21 cellular contexts compared by ENCODE assay signal in genomic region chr2:73762571-73762970, GRCh38. TPM values are rescaled to one million over a fixed set of nuclear protein-coding genes. Genes with fewer than 3 reads are reported as not detected.
DNase-seq lines count a peak whose midpoint lies in the region; ATAC-seq, FAIRE-seq and TF ChIP-seq lines count a peak whose summit lies in the region.
"Had no signal": no experiment of that assay in that cellular context is flagged by ENCODE, and none has a peak within 500 bp of the region (broad histone marks: within the 10 kb centered on the region; RNA-seq: fewer than 3 reads in every experiment).

No MANE protein-coding gene starts in this region.

- TF ChIP-seq CTCF in glutamatergic neuron (IDR thresholded peaks at IDR 0.05; ENCODE audit: partially characterized antibody, unreplicated experiment) = no peak
- TF ChIP-seq CTCF in nephron progenitor cell (IDR thresholded peaks at IDR 0.05) = no peak

- H3K27me3 Mint-ChIP-seq in central memory CD8-positive, alpha-beta T cell = no peaks in the 10 kb centered on the region
- H3K27me3 Mint-ChIP-seq in glutamatergic neuron (ENCODE audit: unreplicated experiment) (no peaks in the 10 kb centered on the region), nephron progenitor cell (ENCODE audit: low read depth, poor library complexity) (no peaks in the 10 kb centered on the region)
- H3K27me3 Mint-ChIP-seq: CD8-positive, alpha-beta memory T cell; IgD-negative memory B cell had no signal

- FAIRE-seq in urothelium cell line (lab: Jason Lieb, UNC) = no peak
- FAIRE-seq: D721Med, GM12891, GM18507 had no signal

- no peak for ATAC-seq in central memory CD8-positive, alpha-beta T cell (replicated peaks; ENCODE audit: extremely low read depth, poor library complexity, severe bottlenecking)
- ATAC-seq: GM23338 had no signal

- peak overlapping the region; percentile 32 for H3K27ac Mint-ChIP-seq in central memory CD8-positive, alpha-beta T cell (ENCODE audit: low read depth)
- H3K27ac Mint-ChIP-seq in glutamatergic neuron (ENCODE audit: unreplicated experiment) (no peak overlapping the region), nephron progenitor cell (no peak overlapping the region)
- H3K27ac Mint-ChIP-seq: CD8-positive, alpha-beta memory T cell; GM23338; IgD-negative memory B cell had no signal

- peaks cover under 1% of the 10 kb centered on the region for H3K4me1 Mint-ChIP-seq in central memory CD8-positive, alpha-beta T cell
- H3K4me1 Mint-ChIP-seq in glutamatergic neuron (ENCODE audit: low read depth, unreplicated experiment) (no peaks in the 10 kb centered on the region), nephron progenitor cell (no peaks in the 10 kb centered on the region)
- H3K4me1 Mint-ChIP-seq: GM23338 had no signal

- no peaks in the 10 kb centered on the region for H3K9me3 Mint-ChIP-seq in central memory CD8-positive, alpha-beta T cell
- peaks cover 2% of the 10 kb centered on the region for H3K9me3 Mint-ChIP-seq in glutamatergic neuron (ENCODE audit: unreplicated experiment)
- no peaks in the 10 kb centered on the region for H3K9me3 Mint-ChIP-seq in nephron progenitor cell
- H3K9me3 Mint-ChIP-seq: CD8-positive, alpha-beta memory T cell; GM23338; IgD-negative memory B cell had no signal

- peak; percentile 18 for DNase-seq in AG20443 (ENCODE audit: low spot score)
- peak; percentile 12 for DNase-seq in LHCN-M2 (ENCODE audit: low read depth)
- DNase-seq in central memory CD8-positive, alpha-beta T cell (ENCODE audit: low spot score in 2 of 2) = no peak
- DNase-seq in urothelium cell line (ENCODE audit: low spot score) = peak; percentile 31
- DNase-seq in glutamatergic neuron = no peak
- no peak for DNase-seq in nephron progenitor cell
- DNase-seq in NCI-H2227 treated with DMSO at 0.1 percent for 48 hours (lab: John Stamatoyannopoulos, UW) = no peak
- DNase-seq: CD8-positive, alpha-beta memory T cell; DMS79; NCI-H1417; NCI-H187 treated with DMSO at 0.1 percent for 48 hours; NCI-H446 treated with DMSO at 0.1 percent for 48 hours; NK-92 treated with Interleukin-12 subunit alpha and Interleukin-12 subunit beta, amount 100 ng/mL, for 24 hours; SHP77 treated with DMSO at 0.1 percent for 48 hours had no signal

- H3K36me3 Mint-ChIP-seq in central memory CD8-positive, alpha-beta T cell (ENCODE audit: insufficient read depth) = peaks cover 64% of the 10 kb centered on the region
- H3K36me3 Mint-ChIP-seq in glutamatergic neuron (ENCODE audit: unreplicated experiment) (peaks cover 4% of the 10 kb centered on the region), nephron progenitor cell (ENCODE audit: low read depth) (peaks cover 73% of the 10 kb centered on the region)

- H3K4me3 Mint-ChIP-seq in central memory CD8-positive, alpha-beta T cell = no peak overlapping the region
- H3K4me3 Mint-ChIP-seq in glutamatergic neuron (ENCODE audit: unreplicated experiment) = no peak overlapping the region
- H3K4me3 Mint-ChIP-seq in nephron progenitor cell = no peak overlapping the region
- H3K4me3 Mint-ChIP-seq: CD8-positive, alpha-beta memory T cell; GM23338; IgD-negative memory B cell had no signal

RNA-seq across cellular contexts. Expression of gene DUSP11, which starts 17.3 kb away (rescaled TPM):
- total RNA-seq in LHCN-M2 (2014; rRNA removed) (26.9 and 31.8 TPM in 2 replicates), glutamatergic neuron (ENCODE audit: unreplicated experiment) (20.8 TPM)
- 17.7 TPM for polyA plus RNA-seq in LHCN-M2 (2012)

RNA-seq across cellular contexts. Expression of gene C2orf78, which starts 21.4 kb away (rescaled TPM):
- total RNA-seq in LHCN-M2 (2014; rRNA removed) (0.06 TPM in 1 of 2 replicates, not detected in the other), glutamatergic neuron (ENCODE audit: unreplicated experiment) (not detected)
- polyA plus RNA-seq in LHCN-M2 (2012) = not detected
- total RNA-seq: CD8-positive, alpha-beta memory T cell; HT-29; OCI-LY7 had no signal
- polyA plus RNA-seq: CD8-positive, alpha-beta memory T cell; IgD-negative memory B cell had no signal

RNA-seq across cellular contexts. Expression of gene TPRKB, which starts 25.4 kb away (rescaled TPM):
- total RNA-seq in LHCN-M2 (2014; rRNA removed) = 59.7 and 67.8 TPM in 2 replicates
- polyA plus RNA-seq in LHCN-M2 (2012) = 33.2 TPM
- total RNA-seq in glutamatergic neuron (ENCODE audit: unreplicated experiment) = 27.2 TPM

Comparison
In these comparisons a context has a peak if more than half of its experiments do, and no peak if none do; other contexts are left out.
1. DNase-seq: peak in AG20443 (single experiment), LHCN-M2 (single experiment) and urothelium cell line (single experiment); none in central memory CD8-positive, alpha-beta T cell (0 of 2), glutamatergic neuron (single experiment), nephron progenitor cell (single experiment) and NCI-H2227 treated with DMSO at 0.1 percent for 48 hours (single experiment).